ENCODE assay signal across 8 cellular contexts in the genomic region with DNA sequence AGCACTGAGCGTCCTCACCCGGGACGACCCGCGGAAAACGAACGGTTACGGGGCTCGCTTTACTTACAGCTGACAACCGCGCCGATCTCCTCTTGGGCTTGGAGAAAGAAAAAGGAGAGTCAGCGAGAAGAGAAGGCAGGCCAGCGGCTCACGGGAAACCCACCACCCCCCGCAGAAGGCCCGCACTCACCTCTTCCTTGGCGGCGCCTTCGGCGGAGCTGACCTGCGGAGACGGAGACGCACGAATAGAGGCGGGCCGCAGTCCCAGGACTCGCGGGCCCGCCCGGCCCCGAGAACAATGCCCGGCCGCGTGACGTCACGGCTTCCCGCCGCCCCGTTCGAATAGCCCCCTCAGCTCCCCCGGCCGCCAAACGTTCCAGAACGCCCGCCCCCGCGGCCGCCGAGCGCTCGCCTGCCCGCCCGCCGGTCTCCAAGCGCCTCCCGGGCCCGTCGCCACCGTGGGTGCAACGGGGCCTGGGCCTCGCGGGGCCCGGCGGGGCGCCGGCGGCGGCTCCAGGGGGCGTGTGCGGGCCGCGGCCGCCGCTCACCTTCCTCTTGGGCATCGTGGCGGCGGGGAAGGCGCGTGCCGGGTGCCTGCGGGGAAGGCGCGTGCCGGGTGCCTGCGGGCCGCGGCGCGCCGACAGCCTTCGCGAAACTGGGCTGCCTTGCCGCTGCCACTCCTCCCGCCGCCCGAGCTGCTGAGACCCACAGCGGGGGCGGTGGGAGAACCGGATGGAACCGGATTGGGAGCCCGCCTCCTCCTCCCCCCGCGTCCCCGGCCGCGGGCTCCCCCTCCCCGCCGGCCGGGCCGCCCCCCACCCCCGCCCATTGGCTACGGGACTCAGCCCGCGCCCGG. TPM values are rescaled to one million over a fixed set of nuclear protein-coding genes. Genes with fewer than 3 reads are reported as not detected.
A peak's percentile ranks its signal among the peaks of the same experiment; 100 is the strongest.
DNase-seq lines count a peak whose midpoint lies in the region; ATAC-seq and TF ChIP-seq lines count a peak whose summit lies in the region.

A gene with protein sequence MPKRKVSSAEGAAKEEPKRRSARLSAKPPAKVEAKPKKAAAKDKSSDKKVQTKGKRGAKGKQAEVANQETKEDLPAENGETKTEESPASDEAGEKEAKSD (minus strand): TSS at position 734 of the 856 bp plus-strand sequence. CDS start 171 bp downstream, at position 563.

- no peaks in the 10 kb centered on the region for H3K9me3 Mint-ChIP-seq in activated naive CD8-positive, alpha-beta T cell (ENCODE audit: low read depth)

- peak within 1 kb of the TSS; percentile 88 for H3K4me3 ChIP-seq in trophoblast cell (ENCODE audit: low read depth, low read length)
- H3K4me3 ChIP-seq in tibial nerve, result peak within 1 kb of the TSS; percentile 65 to 97 (median 68)

- H3K23ac ChIP-seq in trophoblast cell (ENCODE audit: low read length), result no peak within 1 kb of the TSS

- H3K27ac Mint-ChIP-seq in activated naive CD8-positive, alpha-beta T cell, result peak within 1 kb of the TSS; percentile 99

- H2BK120ac ChIP-seq in trophoblast cell (ENCODE audit: insufficient read depth, low read length, poor library complexity), result peak within 1 kb of the TSS; percentile 98

- peak within 1 kb of the TSS; percentile 98 for H3K4me3 Mint-ChIP-seq in activated naive CD8-positive, alpha-beta T cell

- H3K4ac ChIP-seq in trophoblast cell (ENCODE audit: low read depth, low read length), result peak within 1 kb of the TSS; percentile 90

- H3K4me1 Mint-ChIP-seq in activated naive CD8-positive, alpha-beta T cell (ENCODE audit: low read depth), result peaks cover 34% of the 10 kb centered on the region

- H3K9ac ChIP-seq in trophoblast cell (ENCODE audit: low read length), result peak within 1 kb of the TSS; percentile 96

- H3K36me3 ChIP-seq in trophoblast cell (ENCODE audit: control insufficient read depth in 1 of 2, insufficient read depth in 2 of 2, low read length in 2 of 2), result peaks cover 4 to 9% of the 10 kb centered on the region in 2 experiments
- peaks cover 0 to 3% (median 0%) of the 10 kb centered on the region in 3 donors for H3K36me3 ChIP-seq in tibial nerve

- H3K9me3 ChIP-seq in trophoblast cell (ENCODE audit: insufficient read depth, low read depth, low read length) (no peaks in the 10 kb centered on the region), tibial nerve (peaks cover 0 to 4% (median 0%) of the 10 kb centered on the region in 4 donors)

- H4K91ac ChIP-seq in trophoblast cell (ENCODE audit: low read depth, low read length), result peak within 1 kb of the TSS; percentile 100

- H3K27me3 Mint-ChIP-seq in activated naive CD8-positive, alpha-beta T cell, result no peaks in the 10 kb centered on the region

- peak; percentile 62 for ATAC-seq in HG02642 (IDR thresholded peaks at IDR 0.05; ENCODE audit: poor library complexity, unreplicated experiment)
- peak; percentile 51 for ATAC-seq in Right ventricle myocardium inferior

- H3K14ac ChIP-seq in trophoblast cell (ENCODE audit: low read length), result peak within 1 kb of the TSS; percentile 100

- peak within 1 kb of the TSS; percentile 100 for H3K18ac ChIP-seq in trophoblast cell (ENCODE audit: low read length)

- TF ChIP-seq POLR2A in GM10847 (IDR thresholded peaks at IDR 0.05; ENCODE audit: extremely low read depth, insufficient read length), result peak; percentile 71
- TF ChIP-seq POLR2A in tibial nerve (IDR thresholded peaks at IDR 0.05), result peak; percentile 67 to 84

- H3K79me2 ChIP-seq in trophoblast cell (ENCODE audit: control insufficient read depth, insufficient read depth, low read length, poor library complexity), result peaks cover 17% of the 10 kb centered on the region

- peak within 1 kb of the TSS; percentile 99 for H4K8ac ChIP-seq in trophoblast cell (ENCODE audit: low read depth, low read length)

- peak within 1 kb of the TSS; percentile 70 for H3K4me2 ChIP-seq in trophoblast cell (ENCODE audit: low read length)

- peaks cover 2 to 9% of the 10 kb centered on the region in 2 experiments for H3K4me1 ChIP-seq in trophoblast cell (ENCODE audit: control insufficient read depth in 1 of 2, insufficient read depth in 2 of 2, low read length in 2 of 2)
- H3K4me1 ChIP-seq in tibial nerve, result peaks cover 0 to 29% (median 19%) of the 10 kb centered on the region in 4 donors

- TF ChIP-seq CTCF in tibial nerve (IDR thresholded peaks at IDR 0.05), result no peak

- WGBS in trophoblast cell (ENCODE audit: extremely low coverage, insufficient coverage, insufficient read length), result no CpG with 5 or more reads among the region's 116 CpGs
- WGBS in tibial nerve, 2 donors, result 1% methylated on average over 55 to 66 of the region's 116 CpGs

- H3K27me3 ChIP-seq in trophoblast cell (ENCODE audit: insufficient read depth, low read length), result no peaks in the 10 kb centered on the region
- no peaks in the 10 kb centered on the region for H3K27me3 ChIP-seq in tibial nerve

- peak within 1 kb of the TSS; percentile 99 for H2AFZ ChIP-seq in trophoblast cell (ENCODE audit: insufficient read depth, low read length, poor library complexity)

- H3K27ac ChIP-seq in trophoblast cell (ENCODE audit: low read depth, low read length), result peak within 1 kb of the TSS; percentile 98
- peak within 1 kb of the TSS; percentile 85 to 97 (median 90) for H3K27ac ChIP-seq in tibial nerve

- H3K79me1 ChIP-seq in trophoblast cell (ENCODE audit: low read length), result peaks cover 15% of the 10 kb centered on the region

- peak within 1 kb of the TSS; percentile 100 for H2BK5ac ChIP-seq in trophoblast cell (ENCODE audit: low read depth, low read length, poor library complexity)

- no peak within 1 kb of the TSS for H2BK12ac ChIP-seq in trophoblast cell (ENCODE audit: low read length)

- TF ChIP-seq EP300 in tibial nerve (IDR thresholded peaks at IDR 0.05), result peak in 1 of 2 donors; percentile 80

- peak within 1 kb of the TSS; percentile 99 for H4K12ac ChIP-seq in trophoblast cell (ENCODE audit: low read depth, low read length)

- peak; percentile 93 for DNase-seq in NCI-H1105 treated with DMSO at 0.1 percent for 48 hours (lab: John Stamatoyannopoulos, UW)
- DNase-seq in SKM-1 treated with dmso at 0.1 percent for 144 hours (lab: John Stamatoyannopoulos, UW; ENCODE audit: unreplicated experiment), result peak; percentile 85
- peak; percentile 89 for DNase-seq in Right ventricle myocardium inferior (ENCODE audit: missing footprints)
- peak; percentile 79 to 85 for DNase-seq in trophoblast cell
- peak; percentile 52 to 70 for DNase-seq in tibial nerve (ENCODE audit: low spot score in 2 of 2)

- peak within 1 kb of the TSS; percentile 99 for H2AK5ac ChIP-seq in trophoblast cell (ENCODE audit: low read length)

- intact Hi-C loops in Right ventricle myocardium inferior (cut with DNase I), result loop anchor here (2.0 kb wide), 3 partner anchors 32 to 40 kb away; partner anchors contain the start of gene BRWD1

- H3K36me3 Mint-ChIP-seq in activated naive CD8-positive, alpha-beta T cell, result peaks cover 16% of the 10 kb centered on the region

RNA-seq across cellular contexts. Expression of the gene that starts here (rescaled TPM):
- total RNA-seq in Right ventricle myocardium inferior, result 69.1 TPM
- 433 and 454 TPM in 2 replicates for polyA plus RNA-seq in trophoblast cell (2013)
- 10 to 100 TPM; 58.4 to 82.2 (median 59.6) TPM for total RNA-seq in tibial nerve

Comparison
In these comparisons a context has a peak if more than half of its experiments do, and no peak if none do; other contexts are left out.
1. Peak in every context shown above with its lines: DNase-seq, ATAC-seq, H3K4me3 ChIP-seq and H3K27ac ChIP-seq.